Comparison of ENCODE assay signal across 18 cellular contexts in the genomic region with DNA sequence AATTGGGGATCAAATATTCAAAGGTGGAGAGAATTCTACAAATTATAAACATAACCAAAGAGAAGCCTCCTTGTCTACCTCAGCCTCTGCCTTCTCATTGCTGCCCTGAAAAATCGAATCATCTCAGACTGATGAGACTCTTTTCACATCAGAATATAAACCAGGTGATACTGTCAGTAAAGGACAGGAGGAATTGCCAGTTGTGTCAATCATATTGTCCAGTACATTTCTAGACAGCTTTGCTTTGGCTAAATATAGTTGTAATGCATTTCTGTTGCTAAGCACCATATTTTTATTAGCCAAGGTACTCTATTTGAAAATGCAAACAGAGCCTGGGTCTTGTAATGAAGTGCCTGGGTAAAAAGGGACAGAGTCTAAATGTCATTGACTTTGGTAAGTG.
"Had no signal": no experiment of that assay in that cellular context is flagged by ENCODE, and none has a peak within 500 bp of the region (broad histone marks: within the 10 kb centered on the region; RNA-seq: fewer than 3 reads in every experiment).

No MANE protein-coding gene starts in this region.

- H3K27me3 ChIP-seq: dorsolateral prefrontal cortex, neural progenitor cell, ovary had no signal

- H3K9me3 ChIP-seq: ovary had no signal

- H3K36me3 ChIP-seq: neural progenitor cell, ovary, thoracic aorta had no signal

- H3K9ac ChIP-seq: neural progenitor cell had no signal

- H3K4me1 ChIP-seq: neural progenitor cell had no signal

- H3K4me2 ChIP-seq: neural progenitor cell, smooth muscle cell had no signal

- H3K27ac ChIP-seq: dorsolateral prefrontal cortex, neural progenitor cell, ovary, thoracic aorta had no signal

- H2AFZ ChIP-seq: neural progenitor cell had no signal

- ATAC-seq: left lobe of liver; natural killer cell; right cardiac atrium; stimulated activated memory B cell treated with anti-CD40 and anti-IgM and Interleukin-4, amounts not matched to agents 10 μg/mL and 1 μg/mL and 100 μg/mL, for 72 hours had no signal

- DNase-seq: cortex of kidney; dorsolateral prefrontal cortex; effector CD8-positive, alpha-beta T cell; kidney glomerular epithelial cell; mesenchymal stem cell; natural killer cell; nucleus accumbens; ovary; right cardiac atrium; stimulated activated CD4-positive, alpha-beta T cell treated with anti-CD3 and anti-CD28 coated beads, Interleukin-4, amount 100 ng/mL, for 1 hour; stimulated activated CD8-positive, alpha-beta memory T cell treated with anti-CD3 and anti-CD28 coated beads, Interleukin-4, amount 100 ng/mL, for 48 hours; trophoblast cell had no signal

- H3K4me3 ChIP-seq: dorsolateral prefrontal cortex, lung, neural progenitor cell, ovary, smooth muscle cell, thoracic aorta had no signal
